12 cellular contexts compared by ENCODE assay signal in the genomic region with DNA sequence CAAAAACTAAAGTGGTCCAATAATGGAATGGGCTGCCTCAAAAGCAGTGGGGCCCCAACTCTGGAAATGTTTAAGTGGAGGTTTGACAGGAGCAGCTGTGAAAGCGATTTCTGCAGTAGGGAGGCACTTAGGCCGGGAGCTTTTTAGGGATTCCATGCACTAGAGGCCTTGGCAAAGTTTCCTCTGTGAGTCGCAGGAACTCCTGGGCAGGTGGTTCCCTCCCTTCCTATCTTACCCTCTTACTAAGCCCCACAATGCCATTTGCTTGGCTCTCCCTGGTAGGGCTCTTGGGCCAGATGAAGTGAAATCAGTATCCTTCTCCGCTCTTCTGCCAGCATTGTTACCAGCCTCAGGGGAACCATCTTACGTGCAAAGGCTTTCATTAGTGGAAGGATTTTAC. TPM values are rescaled to one million over a fixed set of nuclear protein-coding genes. Genes with fewer than 3 reads are reported as not detected.
DNase-seq lines count a peak whose midpoint lies in the region; ATAC-seq lines count a peak whose summit lies in the region.
"Had no signal": no experiment of that assay in that cellular context is flagged by ENCODE, and none has a peak within 500 bp of the region (broad histone marks: within the 10 kb centered on the region; RNA-seq: fewer than 3 reads in every experiment).

No MANE protein-coding gene starts in this region.

- ATAC-seq in left lobe of liver (no peak), HG02870 (IDR thresholded peaks at IDR 0.05; ENCODE audit: unreplicated experiment) (no peak)
- ATAC-seq in activated naive CD4-positive, alpha-beta T cell treated with anti-CD3 and anti-CD28 coated beads, Interleukin-2, amount 50 U/mL, for 72 hours, result no peak
- no peak for ATAC-seq in natural killer cell treated with Interleukin-12 subunit alpha and Interleukin-12 subunit beta and Interleukin-15 and Interleukin-18, amount 100 ng/mL, for 72 hours

- no peaks in the 10 kb centered on the region for H3K4me1 Mint-ChIP-seq in natural killer cell treated with Interleukin-12 subunit alpha and Interleukin-12 subunit beta and Interleukin-15 and Interleukin-18, amount 100 ng/mL, for 72 hours (ENCODE audit: low read depth in 2 of 2)
- H3K4me1 Mint-ChIP-seq: activated CD4-positive, alpha-beta memory T cell treated with anti-CD3 and anti-CD28 coated beads, Interleukin-2, amount 10 ng/mL, durations not matched to agents 7 days and 5 days had no signal

- no peaks in the 10 kb centered on the region for H3K36me3 Mint-ChIP-seq in activated naive CD4-positive, alpha-beta T cell treated with anti-CD3 and anti-CD28 coated beads, Interleukin-2, amount 50 U/mL, for 72 hours
- H3K36me3 Mint-ChIP-seq in natural killer cell treated with Interleukin-12 subunit alpha and Interleukin-12 subunit beta and Interleukin-15 and Interleukin-18, amount 100 ng/mL, for 72 hours, result no peaks in the 10 kb centered on the region

- H3K9me3 Mint-ChIP-seq in activated naive CD4-positive, alpha-beta T cell treated with anti-CD3 and anti-CD28 coated beads, Interleukin-2, amount 50 U/mL, for 72 hours, result no peaks in the 10 kb centered on the region
- H3K9me3 Mint-ChIP-seq in natural killer cell treated with Interleukin-12 subunit alpha and Interleukin-12 subunit beta and Interleukin-15 and Interleukin-18, amount 100 ng/mL, for 72 hours, result no peaks in the 10 kb centered on the region
- H3K9me3 Mint-ChIP-seq: activated CD4-positive, alpha-beta memory T cell treated with anti-CD3 and anti-CD28 coated beads, Interleukin-2, amount 10 ng/mL, durations not matched to agents 7 days and 5 days had no signal

- H3K27ac Mint-ChIP-seq in activated naive CD4-positive, alpha-beta T cell treated with anti-CD3 and anti-CD28 coated beads, Interleukin-2, amount 50 U/mL, for 72 hours, result no peak overlapping the region
- H3K27ac Mint-ChIP-seq in natural killer cell treated with Interleukin-12 subunit alpha and Interleukin-12 subunit beta and Interleukin-15 and Interleukin-18, amount 100 ng/mL, for 72 hours, result no peak overlapping the region
- H3K27ac Mint-ChIP-seq: activated CD4-positive, alpha-beta memory T cell treated with anti-CD3 and anti-CD28 coated beads, Interleukin-2, amount 10 ng/mL, durations not matched to agents 7 days and 5 days had no signal

- no peak overlapping the region for H3K4me3 Mint-ChIP-seq in natural killer cell treated with Interleukin-12 subunit alpha and Interleukin-12 subunit beta and Interleukin-15 and Interleukin-18, amount 100 ng/mL, for 72 hours
- H3K4me3 Mint-ChIP-seq: activated CD4-positive, alpha-beta memory T cell treated with anti-CD3 and anti-CD28 coated beads, Interleukin-2, amount 10 ng/mL, durations not matched to agents 7 days and 5 days had no signal

- DNase-seq in NCI-H2029 treated with DMSO at 0.1 percent for 48 hours (lab: John Stamatoyannopoulos, UW) (peak; percentile 1), NCI-H2029 (lab: John Stamatoyannopoulos, UW) (no peak), LHCN-M2 (ENCODE audit: low read depth) (peak; percentile 56), NCI-H82 (lab: John Stamatoyannopoulos, UW) (peak; percentile 90), left lobe of liver (ENCODE audit: low spot score) (peak; percentile 29)
- DNase-seq in activated naive CD4-positive, alpha-beta T cell treated with anti-CD3 and anti-CD28 coated beads, Interleukin-2, amount 50 U/mL, for 72 hours (ENCODE audit: low spot score in 2 of 2), result no peak
- DNase-seq in natural killer cell treated with Interleukin-12 subunit alpha and Interleukin-12 subunit beta and Interleukin-15 and Interleukin-18, amount 100 ng/mL, for 72 hours (ENCODE audit: low spot score), result no peak
- DNase-seq: activated CD4-positive, alpha-beta memory T cell treated with anti-CD3 and anti-CD28 coated beads, Interleukin-2, amount 10 ng/mL, durations not matched to agents 7 days and 5 days; activated gamma-delta T cell; KG1 had no signal

- peaks cover 7 to 12% of the 10 kb centered on the region in 2 donors for H3K27me3 Mint-ChIP-seq in natural killer cell treated with Interleukin-12 subunit alpha and Interleukin-12 subunit beta and Interleukin-15 and Interleukin-18, amount 100 ng/mL, for 72 hours

RNA-seq across cellular contexts. Expression of a gene that starts 29.0 kb away (rescaled TPM):
- total RNA-seq in LHCN-M2 (2014; rRNA removed) (1,705 and 1,843 TPM in 2 replicates), left lobe of liver (418 TPM)
- 2,226 TPM for polyA plus RNA-seq in LHCN-M2 (2012)
- total RNA-seq in activated naive CD4-positive, alpha-beta T cell treated with anti-CD3 and anti-CD28 coated beads, Interleukin-2, amount 50 U/mL, for 72 hours, result 1,000 to 10,000 TPM; 1,912 to 2,327 TPM
- 1,000 to 10,000 TPM; 1,051 to 1,176 TPM for total RNA-seq in natural killer cell treated with Interleukin-12 subunit alpha and Interleukin-12 subunit beta and Interleukin-15 and Interleukin-18, amount 100 ng/mL, for 72 hours

RNA-seq across cellular contexts. Expression of a gene that starts 34.2 kb away (rescaled TPM):
- total RNA-seq in LHCN-M2 (2014; rRNA removed) (40.9 and 44.9 TPM in 2 replicates), left lobe of liver (30.0 TPM)
- polyA plus RNA-seq in LHCN-M2 (2012), result 34.8 TPM
- 10 to 100 TPM; 14.6 to 25.9 TPM for total RNA-seq in activated naive CD4-positive, alpha-beta T cell treated with anti-CD3 and anti-CD28 coated beads, Interleukin-2, amount 50 U/mL, for 72 hours
- total RNA-seq in natural killer cell treated with Interleukin-12 subunit alpha and Interleukin-12 subunit beta and Interleukin-15 and Interleukin-18, amount 100 ng/mL, for 72 hours, result 10 to 100 TPM; 14.4 to 40.8 TPM

RNA-seq across cellular contexts. Expression of a gene that starts 40.6 kb away (rescaled TPM):
- total RNA-seq in LHCN-M2 (2014; rRNA removed) (0.11 and 0.19 TPM in 2 replicates), left lobe of liver (89.4 TPM)
- 0.09 TPM for polyA plus RNA-seq in LHCN-M2 (2012)
- total RNA-seq in activated naive CD4-positive, alpha-beta T cell treated with anti-CD3 and anti-CD28 coated beads, Interleukin-2, amount 50 U/mL, for 72 hours, result under 1 TPM; 0.11 to 0.60 TPM
- under 1 TPM in 1 of 2 donors, not detected in 1; 0.19 TPM for total RNA-seq in natural killer cell treated with Interleukin-12 subunit alpha and Interleukin-12 subunit beta and Interleukin-15 and Interleukin-18, amount 100 ng/mL, for 72 hours
- total RNA-seq: activated CD4-positive, alpha-beta memory T cell treated with anti-CD3 and anti-CD28 coated beads, Interleukin-2, amount 10 ng/mL, durations not matched to agents 7 days and 5 days; mononuclear cell had no signal

Comparison
In these comparisons a context has a peak if more than half of its experiments do, and no peak if none do; other contexts are left out.
1. DNase-seq: peak in NCI-H2029 treated with DMSO at 0.1 percent for 48 hours (single experiment), LHCN-M2 (single experiment), NCI-H82 (single experiment) and left lobe of liver (single experiment); none in NCI-H2029 (single experiment), activated naive CD4-positive, alpha-beta T cell treated with anti-CD3 and anti-CD28 coated beads, Interleukin-2, amount 50 U/mL, for 72 hours (0 of 2) and natural killer cell treated with Interleukin-12 subunit alpha and Interleukin-12 subunit beta and Interleukin-15 and Interleukin-18, amount 100 ng/mL, for 72 hours (single experiment).
2. RNA of a gene that starts 40.6 kb away (total RNA-seq): 89.4 TPM in left lobe of liver (single experiment); 0.11 to 0.60 TPM in activated naive CD4-positive, alpha-beta T cell treated with anti-CD3 and anti-CD28 coated beads, Interleukin-2, amount 50 U/mL, for 72 hours, 0.19 TPM in natural killer cell treated with Interleukin-12 subunit alpha and Interleukin-12 subunit beta and Interleukin-15 and Interleukin-18, amount 100 ng/mL, for 72 hours and 0.11 to 0.19 TPM in LHCN-M2; every median in the first group is over 10 times any median in the second.